ENCODE assay signal across 20 cellular contexts in the genomic region with DNA sequence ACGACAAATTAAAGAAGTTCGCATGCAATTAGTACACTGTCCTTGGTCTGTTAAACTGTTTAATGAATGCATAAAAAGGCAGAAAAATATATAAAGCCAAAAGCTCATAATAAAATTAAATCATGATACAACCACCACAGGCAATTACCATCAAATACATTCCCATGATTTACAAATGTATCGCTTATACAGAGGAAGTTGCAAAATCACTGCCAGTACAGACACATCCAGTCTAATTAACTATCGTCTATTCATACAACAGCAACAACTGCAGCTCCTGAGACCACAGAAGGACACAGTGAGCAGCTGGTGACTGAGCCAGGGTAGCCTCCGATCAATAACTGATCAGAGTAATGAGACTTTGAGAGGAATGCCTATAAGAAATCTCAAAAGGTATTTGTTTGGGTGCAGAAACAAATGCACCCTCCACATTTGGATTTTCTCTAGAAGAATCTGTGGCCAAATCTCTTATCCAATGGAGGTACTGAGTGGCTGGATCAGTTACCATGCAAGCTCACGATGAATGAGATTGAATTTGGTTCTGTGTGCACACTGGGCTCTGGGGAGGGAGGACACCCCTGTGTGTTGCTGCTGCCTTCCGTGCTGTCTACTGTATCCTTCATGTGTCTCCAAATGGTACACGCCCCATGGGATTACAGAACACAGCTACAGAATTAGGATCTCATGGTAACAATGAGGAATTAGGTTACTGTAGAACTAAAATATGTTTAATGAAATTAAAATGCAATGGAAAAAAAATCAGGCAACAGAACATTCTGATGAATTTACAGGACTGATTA.
DNase-seq lines count a peak whose midpoint lies in the region; ATAC-seq and TF ChIP-seq lines count a peak whose summit lies in the region.
"Had no signal": no experiment of that assay in that cellular context is flagged by ENCODE, and none has a peak within 500 bp of the region (broad histone marks: within the 10 kb centered on the region; RNA-seq: fewer than 3 reads in every experiment).

No MANE protein-coding gene starts in this region.

- H3K4me1 ChIP-seq in heart left ventricle (peaks cover 0 to 42% (median 30%) of the 10 kb centered on the region in 12 donors), vagina (peaks cover 25% of the 10 kb centered on the region)

- TF ChIP-seq POLR2A in heart left ventricle (IDR thresholded peaks at IDR 0.05): no peak
- TF ChIP-seq POLR2A in vagina (IDR thresholded peaks at IDR 0.05): no peak

- no peaks in the 10 kb centered on the region for H3K27me3 Mint-ChIP-seq in dendritic cell treated with granulocyte-macrophage colony-stimulating factor and Interleukin-4, amounts not matched to agents 40 ng/mL and 50 ng/mL, for 4 days
- no peaks in the 10 kb centered on the region for H3K27me3 Mint-ChIP-seq in natural killer cell (ENCODE audit: low read depth in 2 of 2)
- H3K27me3 Mint-ChIP-seq: activated CD8-positive, alpha-beta T cell treated with anti-CD3 and anti-CD28 coated beads for 36 hours; CD8-positive, alpha-beta memory T cell; naive thymus-derived CD8-positive, alpha-beta T cell had no signal

- H3K27ac ChIP-seq in heart left ventricle (peak overlapping the region in 10 of 12 donors; percentile 16 to 93 (median 86)), vagina (peak overlapping the region; percentile 69)

- 66 to 71% (median 67%) methylated on average over 8 of the region's 8 CpGs for WGBS in heart left ventricle, 4 donors

- no peaks in the 10 kb centered on the region for H3K9me3 Mint-ChIP-seq in dendritic cell treated with granulocyte-macrophage colony-stimulating factor and Interleukin-4, amounts not matched to agents 40 ng/mL and 50 ng/mL, for 4 days
- H3K9me3 Mint-ChIP-seq in natural killer cell: no peaks in the 10 kb centered on the region
- H3K9me3 Mint-ChIP-seq: activated CD8-positive, alpha-beta T cell treated with anti-CD3 and anti-CD28 coated beads for 36 hours; activated T-helper 1 cell treated with anti-CD3 and anti-CD28 coated beads, Interleukin-12 subunit alpha, Interleukin-12 subunit beta, Interleukin-2, Interleukin-4 antibody, amounts not matched to agents 30 ng/mL and 10 ng/mL and 1 ng/mL, durations not matched to agents 14 hours and 24 hours and 36 hours; CD8-positive, alpha-beta memory T cell; naive thymus-derived CD8-positive, alpha-beta T cell had no signal

- H3K9me3 ChIP-seq in heart left ventricle: no peaks in the 10 kb centered on the region
- no peaks in the 10 kb centered on the region for H3K9me3 ChIP-seq in vagina
- H3K9me3 ChIP-seq: adrenal gland had no signal

- H3K36me3 ChIP-seq in heart left ventricle (peaks cover 0 to 29% (median 3%) of the 10 kb centered on the region in 9 donors), vagina (peaks cover 0 to 11% of the 10 kb centered on the region in 2 donors)
- H3K36me3 ChIP-seq: adrenal gland had no signal

- H3K27ac Mint-ChIP-seq in dendritic cell treated with granulocyte-macrophage colony-stimulating factor and Interleukin-4, amounts not matched to agents 40 ng/mL and 50 ng/mL, for 4 days: peak overlapping the region; percentile 79
- H3K27ac Mint-ChIP-seq in natural killer cell: peak overlapping the region; percentile 10 to 86
- H3K27ac Mint-ChIP-seq: activated T-helper 1 cell treated with anti-CD3 and anti-CD28 coated beads, Interleukin-12 subunit alpha, Interleukin-12 subunit beta, Interleukin-2, Interleukin-4 antibody, amounts not matched to agents 30 ng/mL and 10 ng/mL and 1 ng/mL, durations not matched to agents 14 hours and 24 hours and 36 hours had no signal

- H3K4me1 Mint-ChIP-seq in dendritic cell treated with granulocyte-macrophage colony-stimulating factor and Interleukin-4, amounts not matched to agents 40 ng/mL and 50 ng/mL, for 4 days (ENCODE audit: low read depth): peaks cover 73% of the 10 kb centered on the region
- H3K4me1 Mint-ChIP-seq in natural killer cell: peaks cover 73 to 82% of the 10 kb centered on the region in 2 donors

- H3K27me3 ChIP-seq in heart left ventricle (no peaks in the 10 kb centered on the region), vagina (no peaks in the 10 kb centered on the region)
- H3K27me3 ChIP-seq: adrenal gland had no signal

- peak in 3 of 4 donors; percentile 31 to 35 (median 34) for ATAC-seq in heart left ventricle
- no peak for ATAC-seq in natural killer cell
- no peak for ATAC-seq in HG03135 (IDR thresholded peaks at IDR 0.05; ENCODE audit: unreplicated experiment)
- no peak for ATAC-seq in GM21526 (IDR thresholded peaks at IDR 0.05; ENCODE audit: low FRiP score, unreplicated experiment)
- ATAC-seq: activated CD8-positive, alpha-beta T cell treated with anti-CD3 and anti-CD28 coated beads for 36 hours; naive thymus-derived CD8-positive, alpha-beta T cell; PC-3 had no signal

- H3K4me3 ChIP-seq in heart left ventricle (peak overlapping the region in 1 of 12 donors; percentile 15), vagina (no peak overlapping the region)
- H3K4me3 ChIP-seq: adrenal gland had no signal

- no peak for TF ChIP-seq CTCF in heart left ventricle (IDR thresholded peaks at IDR 0.05)
- no peak for TF ChIP-seq CTCF in natural killer cell (IDR thresholded peaks at IDR 0.05)
- TF ChIP-seq CTCF in vagina (IDR thresholded peaks at IDR 0.05): no peak

- peaks cover 94% of the 10 kb centered on the region for H3K36me3 Mint-ChIP-seq in dendritic cell treated with granulocyte-macrophage colony-stimulating factor and Interleukin-4, amounts not matched to agents 40 ng/mL and 50 ng/mL, for 4 days (ENCODE audit: low read depth)
- H3K36me3 Mint-ChIP-seq in natural killer cell: peaks cover 8% of the 10 kb centered on the region

- DNase-seq in heart left ventricle (no peak), cardiac septum (ENCODE audit: low spot score) (no peak), natural killer cell (no peak), vagina (ENCODE audit: extremely low spot score in 2 of 2) (no peak), NCI-H128 (lab: John Stamatoyannopoulos, UW; ENCODE audit: unreplicated experiment) (no peak)
- DNase-seq: ACHN; activated CD8-positive, alpha-beta T cell treated with anti-CD3 and anti-CD28 coated beads for 36 hours; CD8-positive, alpha-beta memory T cell; central memory CD4-positive, alpha-beta T cell; DND-41; naive thymus-derived CD8-positive, alpha-beta T cell; NCI-H2081 treated with DMSO at 0.1 percent for 48 hours; NCI-H526 treated with DMSO at 0.1 percent for 48 hours; PC-3; stimulated activated naive CD4-positive, alpha-beta T cell had no signal

- no peak overlapping the region for H3K4me3 Mint-ChIP-seq in dendritic cell treated with granulocyte-macrophage colony-stimulating factor and Interleukin-4, amounts not matched to agents 40 ng/mL and 50 ng/mL, for 4 days
- H3K4me3 Mint-ChIP-seq in natural killer cell: no peak overlapping the region
- H3K4me3 Mint-ChIP-seq: activated CD8-positive, alpha-beta T cell treated with anti-CD3 and anti-CD28 coated beads for 36 hours; activated T-helper 1 cell treated with anti-CD3 and anti-CD28 coated beads, Interleukin-12 subunit alpha, Interleukin-12 subunit beta, Interleukin-2, Interleukin-4 antibody, amounts not matched to agents 30 ng/mL and 10 ng/mL and 1 ng/mL, durations not matched to agents 14 hours and 24 hours and 36 hours; CD8-positive, alpha-beta memory T cell had no signal

- intact Hi-C loops in heart left ventricle (cut with DNase I) (loop anchor here in 1 of 10 donors (5.0 kb wide), 1 partner anchor 44 kb away; no protein-coding TSS in a partner anchor), cardiac septum (cut with DNase I) (no loop called here), natural killer cell (cut with micrococcal nuclease) (no loop called here), vagina (cut with DNase I) (loop anchor here (10.0 kb wide), 1 partner anchor 902 kb away; no protein-coding TSS in a partner anchor)
- intact Hi-C loops in dendritic cell treated with granulocyte-macrophage colony-stimulating factor and Interleukin-4, amounts not matched to agents 40 ng/mL and 50 ng/mL, for 4 days (cut with micrococcal nuclease): no loop called here

Comparison
In these comparisons a context has a peak if more than half of its experiments do, and no peak if none do; other contexts are left out.
1. ATAC-seq: peak in heart left ventricle (3 of 4); none in natural killer cell (0 of 3), HG03135 (single experiment) and GM21526 (single experiment).